In genomic region chr7:36659638-36660341, GRCh38 we compare ENCODE assay signal across 19 cellular contexts.
DNase-seq lines count a peak whose midpoint lies in the region; ATAC-seq, FAIRE-seq and TF ChIP-seq lines count a peak whose summit lies in the region.
"Had no signal": no experiment of that assay in that cellular context is flagged by ENCODE, and none has a peak within 500 bp of the region (broad histone marks: within the 10 kb centered on the region; RNA-seq: fewer than 3 reads in every experiment).

No MANE protein-coding gene starts in this region.

- no peaks in the 10 kb centered on the region for H4K20me1 ChIP-seq in neural progenitor cell (ENCODE audit: low read depth)

- no peak for TF ChIP-seq EP300 in esophagus muscularis mucosa (IDR thresholded peaks at IDR 0.05)

- H3K36me3 ChIP-seq in SJSA1 (no peaks in the 10 kb centered on the region), esophagus muscularis mucosa (no peaks in the 10 kb centered on the region), neural progenitor cell (no peaks in the 10 kb centered on the region)
- H3K36me3 ChIP-seq: cardiac muscle cell, uterus had no signal

- H2AFZ ChIP-seq in neural progenitor cell (replicated peaks) = no peak overlapping the region

- peak overlapping the region; percentile 99 for H3K27ac Mint-ChIP-seq in neural progenitor cell
- H3K27ac Mint-ChIP-seq: activated B cell treated with CpG ODN at 0.5 μM for 24 hours; activated T-helper 1 cell treated with anti-CD3 and anti-CD28 coated beads, Interleukin-12 subunit alpha, Interleukin-12 subunit beta, Interleukin-2, Interleukin-4 antibody, amounts not matched to agents 30 ng/mL and 10 ng/mL and 1 ng/mL, durations not matched to agents 14 hours and 24 hours and 36 hours; stimulated activated naive CD8-positive, alpha-beta T cell treated with anti-CD3 and anti-CD28 coated beads, Interleukin-15, amount 100 ng/mL, for 72 hours had no signal

- DNase-seq in AG04450 (ENCODE audit: low read depth, low spot score) = no peak
- peak in 1 of 2 experiments; percentile 57 for DNase-seq in SJSA1 (ENCODE audit: low read depth in 1 of 2, low spot score in 2 of 2)
- DNase-seq in esophagus muscularis mucosa (ENCODE audit: extremely low spot score) = peak; percentile 31
- peak; percentile 26 for DNase-seq in neural progenitor cell (ENCODE audit: low spot score)
- no peak for DNase-seq in glomerular visceral epithelial cell (ENCODE audit: extremely low spot score)
- no peak for DNase-seq in NCI-H2081 (lab: John Stamatoyannopoulos, UW)
- DNase-seq in H54 (ENCODE audit: insufficient read length, low spot score) = no peak
- DNase-seq in sciatic nerve (ENCODE audit: low spot score) = no peak
- DNase-seq: activated B cell treated with CpG ODN at 0.5 μM for 24 hours; activated CD8-positive, alpha-beta T cell treated with anti-CD3 and anti-CD28 coated beads for 36 hours; CD8-positive, alpha-beta T cell; effector CD4-positive, alpha-beta T cell; hippocampal formation; left cardiac atrium; SIG-M5; stimulated activated naive CD8-positive, alpha-beta T cell treated with anti-CD3 and anti-CD28 coated beads, Interleukin-15, amount 100 ng/mL, for 72 hours; uterus had no signal

- peak overlapping the region; percentile 25 for H3K4me2 ChIP-seq in neural progenitor cell

- H3K4me3 ChIP-seq in AG04450 (ENCODE audit: low read depth, low read length) (no peak overlapping the region), SJSA1 (no peak overlapping the region), esophagus muscularis mucosa (no peak overlapping the region), neural progenitor cell (no peak overlapping the region)
- H3K4me3 ChIP-seq: cardiac muscle cell, uterus had no signal

- POLR2A ChIA-PET in AG04450 (lab: Yijun Ruan, JAX) = no interaction called here

- TF ChIP-seq POLR2A in esophagus muscularis mucosa (IDR thresholded peaks at IDR 0.05; ENCODE audit: low read depth) = no peak
- no peak for TF ChIP-seq POLR2A in H54 (IDR thresholded peaks at IDR 0.05; ENCODE audit: low read depth, low read length)

- H3K4me1 ChIP-seq in SJSA1 (replicated peaks) (peaks cover 60% of the 10 kb centered on the region), esophagus muscularis mucosa (peaks cover 0 to 4% (median 0%) of the 10 kb centered on the region in 4 donors), neural progenitor cell (peaks cover 63% of the 10 kb centered on the region)
- H3K4me1 ChIP-seq: uterus had no signal

- no peak for FAIRE-seq in H54 (lab: Jason Lieb, UNC)

- H3K27me3 ChIP-seq in AG04450 (ENCODE audit: control insufficient read depth, insufficient read depth, low read length) (no peaks in the 10 kb centered on the region), SJSA1 (replicated peaks) (no peaks in the 10 kb centered on the region), esophagus muscularis mucosa (no peaks in the 10 kb centered on the region), neural progenitor cell (no peaks in the 10 kb centered on the region)
- H3K27me3 ChIP-seq: cardiac muscle cell, uterus had no signal

- no peak for ATAC-seq in sciatic nerve
- ATAC-seq: activated CD8-positive, alpha-beta T cell treated with anti-CD3 and anti-CD28 coated beads for 36 hours; CD8-positive, alpha-beta T cell; left cardiac atrium; stimulated activated naive CD8-positive, alpha-beta T cell treated with anti-CD3 and anti-CD28 coated beads, Interleukin-15, amount 100 ng/mL, for 72 hours had no signal

- peaks cover 61% of the 10 kb centered on the region for H3K4me1 Mint-ChIP-seq in neural progenitor cell
- H3K4me1 Mint-ChIP-seq: activated B cell treated with CpG ODN at 0.5 μM for 24 hours had no signal

- H3K27me3 Mint-ChIP-seq in neural progenitor cell (ENCODE audit: insufficient read depth, low read depth) = peaks cover 7% of the 10 kb centered on the region
- H3K27me3 Mint-ChIP-seq: activated B cell treated with CpG ODN at 0.5 μM for 24 hours; activated CD8-positive, alpha-beta T cell treated with anti-CD3 and anti-CD28 coated beads for 36 hours; stimulated activated naive CD8-positive, alpha-beta T cell treated with anti-CD3 and anti-CD28 coated beads, Interleukin-15, amount 100 ng/mL, for 72 hours had no signal

- 87% methylated on average over 13 of the region's 13 CpGs for WGBS in esophagus muscularis mucosa

- no peaks in the 10 kb centered on the region for H3K79me2 ChIP-seq in neural progenitor cell (ENCODE audit: low read depth)

- H3K9me3 ChIP-seq in AG04450 (ENCODE audit: control insufficient read depth, insufficient read depth, low read length) (no peaks in the 10 kb centered on the region), SJSA1 (replicated peaks) (no peaks in the 10 kb centered on the region), esophagus muscularis mucosa (no peaks in the 10 kb centered on the region), neural progenitor cell (ENCODE audit: low read depth) (no peaks in the 10 kb centered on the region)
- H3K9me3 ChIP-seq: uterus had no signal

- peaks cover 13% of the 10 kb centered on the region for H3K9me3 Mint-ChIP-seq in neural progenitor cell
- H3K9me3 Mint-ChIP-seq: activated B cell treated with CpG ODN at 0.5 μM for 24 hours; activated CD8-positive, alpha-beta T cell treated with anti-CD3 and anti-CD28 coated beads for 36 hours; activated T-helper 1 cell treated with anti-CD3 and anti-CD28 coated beads, Interleukin-12 subunit alpha, Interleukin-12 subunit beta, Interleukin-2, Interleukin-4 antibody, amounts not matched to agents 30 ng/mL and 10 ng/mL and 1 ng/mL, durations not matched to agents 14 hours and 24 hours and 36 hours; CD8-positive, alpha-beta T cell had no signal

- H3K4me3 Mint-ChIP-seq in neural progenitor cell = no peak overlapping the region
- H3K4me3 Mint-ChIP-seq: activated B cell treated with CpG ODN at 0.5 μM for 24 hours; activated CD8-positive, alpha-beta T cell treated with anti-CD3 and anti-CD28 coated beads for 36 hours; activated T-helper 1 cell treated with anti-CD3 and anti-CD28 coated beads, Interleukin-12 subunit alpha, Interleukin-12 subunit beta, Interleukin-2, Interleukin-4 antibody, amounts not matched to agents 30 ng/mL and 10 ng/mL and 1 ng/mL, durations not matched to agents 14 hours and 24 hours and 36 hours; CD8-positive, alpha-beta T cell; stimulated activated naive CD8-positive, alpha-beta T cell treated with anti-CD3 and anti-CD28 coated beads, Interleukin-15, amount 100 ng/mL, for 72 hours had no signal

- H3K27ac ChIP-seq in AG04450 (ENCODE audit: low read depth, low read length) = peak overlapping the region; percentile 93
- peak overlapping the region; percentile 100 for H3K27ac ChIP-seq in SJSA1
- no peak overlapping the region for H3K27ac ChIP-seq in esophagus muscularis mucosa (replicated peaks in 1 of 4)
- peak overlapping the region; percentile 94 for H3K27ac ChIP-seq in neural progenitor cell
- H3K27ac ChIP-seq: cardiac muscle cell, uterus had no signal

- intact Hi-C loops in esophagus muscularis mucosa (cut with DNase I) = no loop called here
- intact Hi-C loops in sciatic nerve (cut with DNase I) = no loop called here

- TF ChIP-seq CTCF in AG04450 (IDR thresholded peaks at IDR 0.05; ENCODE audit: low read depth, low read length) (no peak), esophagus muscularis mucosa (IDR thresholded peaks at IDR 0.05) (no peak), neural progenitor cell (IDR thresholded peaks at IDR 0.05) (no peak)

- H3K36me3 Mint-ChIP-seq in neural progenitor cell = no peaks in the 10 kb centered on the region

- CTCF ChIA-PET in AG04450 (lab: Charles Lee) = interaction anchor here (0.7 to 1.4 kb wide), 2 partner anchors 11 to 222 kb away, joined by 5 to 13 read pairs; no protein-coding TSS in a partner anchor

- H3F3A ChIP-seq in neural progenitor cell (ENCODE audit: low read depth) = peaks cover 52% of the 10 kb centered on the region

- H3K9ac ChIP-seq in neural progenitor cell = no peak overlapping the region

Comparison
In these comparisons a context has a peak if more than half of its experiments do, and no peak if none do; other contexts are left out.
1. DNase-seq: peak in esophagus muscularis mucosa (single experiment) and neural progenitor cell (single experiment); none in AG04450 (single experiment), glomerular visceral epithelial cell (single experiment), NCI-H2081 (0 of 2), H54 (single experiment) and sciatic nerve (single experiment).
2. H3K27ac ChIP-seq: peak in AG04450 (single experiment), SJSA1 (single experiment) and neural progenitor cell (single experiment); none in esophagus muscularis mucosa (0 of 4).